ENCODE assay signal across 1 cellular context in genomic region chr16:89257757-89258465, GRCh38.
TF ChIP-seq lines count a peak whose summit lies in the region.

No MANE protein-coding gene starts in this region.

TF ChIP-seq in K562, 482 proteins besides CTCF, POLR2A, EP300 and RAD21 (continued from another document):
- TF ChIP-seq MTA2 (IDR thresholded peaks at IDR 0.05; ENCODE audit: low read depth) = no peak
- TF ChIP-seq ARID3B (CRISPR knock-in tag; IDR thresholded peaks at IDR 0.05; ENCODE audit: borderline replicate concordance) = no peak
